Comparison of ENCODE assay signal across 1 cellular context in the genomic region with DNA sequence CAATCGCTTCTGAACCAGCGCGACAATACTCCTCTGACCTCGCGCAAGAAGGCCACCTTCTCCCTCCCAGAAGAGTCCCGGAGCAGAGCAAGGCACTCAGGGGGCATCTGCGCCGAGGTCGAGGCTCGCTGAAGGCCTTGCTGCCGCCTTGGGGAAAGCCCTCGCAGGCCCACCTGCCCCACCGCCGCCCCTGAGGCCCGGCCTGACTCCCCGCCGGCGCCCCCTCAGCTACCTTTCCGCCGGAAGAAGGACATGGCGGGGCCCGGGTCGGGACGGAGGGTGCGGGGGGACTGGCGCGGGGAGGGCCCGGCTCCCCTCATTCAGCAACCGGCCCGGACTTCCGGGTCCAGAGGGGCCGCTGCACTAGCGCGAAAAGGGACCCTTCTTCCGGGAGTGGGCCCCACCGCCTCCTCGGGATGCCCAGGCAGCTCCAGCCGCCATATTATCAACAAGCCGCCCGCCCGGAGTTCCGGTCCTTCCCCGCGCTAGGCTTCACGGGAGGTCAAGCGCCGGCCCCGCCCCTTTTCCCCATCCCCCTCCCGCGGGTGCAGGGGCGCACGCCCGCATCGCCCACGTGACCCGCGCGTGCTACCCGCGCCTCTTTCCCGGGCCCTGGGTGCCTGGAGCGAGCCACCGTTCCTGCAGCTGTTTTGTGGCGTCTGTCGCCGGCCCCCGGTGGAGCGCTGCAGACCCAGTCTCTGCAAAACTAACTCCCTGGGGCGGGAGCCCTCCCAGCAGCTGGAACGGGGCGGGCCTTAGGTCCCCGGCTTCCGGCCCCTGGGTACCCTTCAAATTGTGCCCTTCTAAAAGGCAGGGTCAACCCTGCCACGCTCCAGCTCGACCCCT.
A peak's percentile ranks its signal among the peaks of the same experiment; 100 is the strongest.
TF ChIP-seq lines count a peak whose summit lies in the region.

TSS of gene AKAP10 (minus strand) at position 469 of the 846 bp plus-strand sequence. CDS start at position 320, 149 bp downstream.

TF ChIP-seq in K562, 482 proteins besides CTCF, POLR2A, EP300 and RAD21 (continued from another document):
- TF ChIP-seq, protein P1, sequence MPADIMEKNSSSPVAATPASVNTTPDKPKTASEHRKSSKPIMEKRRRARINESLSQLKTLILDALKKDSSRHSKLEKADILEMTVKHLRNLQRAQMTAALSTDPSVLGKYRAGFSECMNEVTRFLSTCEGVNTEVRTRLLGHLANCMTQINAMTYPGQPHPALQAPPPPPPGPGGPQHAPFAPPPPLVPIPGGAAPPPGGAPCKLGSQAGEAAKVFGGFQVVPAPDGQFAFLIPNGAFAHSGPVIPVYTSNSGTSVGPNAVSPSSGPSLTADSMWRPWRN (IDR thresholded peaks at IDR 0.05; ENCODE audit: low read depth) = peak; percentile 93
- TF ChIP-seq MYC (IDR thresholded peaks at IDR 0.05; ENCODE audit: low read depth, low read length) = peak; percentile 88
- TF ChIP-seq MYC (CRISPR knock-in tag; IDR thresholded peaks at IDR 0.05; ENCODE audit: borderline replicate concordance, low read depth) = no peak
- peak; percentile 68; the same call in 1 of the 2 replicates for TF ChIP-seq ZNF431 (CRISPR knock-in tag; IDR thresholded peaks at IDR 0.05)
- TF ChIP-seq ATF6 (CRISPR knock-in tag; IDR thresholded peaks at IDR 0.05) = 0 out of 2 replicates have a peak, but pooled peaks have one; percentile 56
- peak; percentile 58 to 65 for TF ChIP-seq NRF1 (conservative IDR thresholded peaks at IDR 0.05 in 1 of 2, IDR thresholded peaks at IDR 0.05 in 1 of 2)
- peak; percentile 33 for TF ChIP-seq E2F8 (IDR thresholded peaks at IDR 0.05; ENCODE audit: low read depth, partially characterized antibody)
- TF ChIP-seq SMARCB1 (IDR thresholded peaks at IDR 0.05; ENCODE audit: insufficient read length, low read depth) = no peak
- TF ChIP-seq PREB (CRISPR knock-in tag; IDR thresholded peaks at IDR 0.05) = no peak
- no peak for TF ChIP-seq EWSR1 (IDR thresholded peaks at IDR 0.05; ENCODE audit: borderline replicate concordance, low read depth, partially characterized antibody)
- peak; percentile 30 for TF ChIP-seq ETV1 (tag; conservative IDR thresholded peaks at IDR 0.05; ENCODE audit: low read depth)
- TF ChIP-seq, protein P2, sequence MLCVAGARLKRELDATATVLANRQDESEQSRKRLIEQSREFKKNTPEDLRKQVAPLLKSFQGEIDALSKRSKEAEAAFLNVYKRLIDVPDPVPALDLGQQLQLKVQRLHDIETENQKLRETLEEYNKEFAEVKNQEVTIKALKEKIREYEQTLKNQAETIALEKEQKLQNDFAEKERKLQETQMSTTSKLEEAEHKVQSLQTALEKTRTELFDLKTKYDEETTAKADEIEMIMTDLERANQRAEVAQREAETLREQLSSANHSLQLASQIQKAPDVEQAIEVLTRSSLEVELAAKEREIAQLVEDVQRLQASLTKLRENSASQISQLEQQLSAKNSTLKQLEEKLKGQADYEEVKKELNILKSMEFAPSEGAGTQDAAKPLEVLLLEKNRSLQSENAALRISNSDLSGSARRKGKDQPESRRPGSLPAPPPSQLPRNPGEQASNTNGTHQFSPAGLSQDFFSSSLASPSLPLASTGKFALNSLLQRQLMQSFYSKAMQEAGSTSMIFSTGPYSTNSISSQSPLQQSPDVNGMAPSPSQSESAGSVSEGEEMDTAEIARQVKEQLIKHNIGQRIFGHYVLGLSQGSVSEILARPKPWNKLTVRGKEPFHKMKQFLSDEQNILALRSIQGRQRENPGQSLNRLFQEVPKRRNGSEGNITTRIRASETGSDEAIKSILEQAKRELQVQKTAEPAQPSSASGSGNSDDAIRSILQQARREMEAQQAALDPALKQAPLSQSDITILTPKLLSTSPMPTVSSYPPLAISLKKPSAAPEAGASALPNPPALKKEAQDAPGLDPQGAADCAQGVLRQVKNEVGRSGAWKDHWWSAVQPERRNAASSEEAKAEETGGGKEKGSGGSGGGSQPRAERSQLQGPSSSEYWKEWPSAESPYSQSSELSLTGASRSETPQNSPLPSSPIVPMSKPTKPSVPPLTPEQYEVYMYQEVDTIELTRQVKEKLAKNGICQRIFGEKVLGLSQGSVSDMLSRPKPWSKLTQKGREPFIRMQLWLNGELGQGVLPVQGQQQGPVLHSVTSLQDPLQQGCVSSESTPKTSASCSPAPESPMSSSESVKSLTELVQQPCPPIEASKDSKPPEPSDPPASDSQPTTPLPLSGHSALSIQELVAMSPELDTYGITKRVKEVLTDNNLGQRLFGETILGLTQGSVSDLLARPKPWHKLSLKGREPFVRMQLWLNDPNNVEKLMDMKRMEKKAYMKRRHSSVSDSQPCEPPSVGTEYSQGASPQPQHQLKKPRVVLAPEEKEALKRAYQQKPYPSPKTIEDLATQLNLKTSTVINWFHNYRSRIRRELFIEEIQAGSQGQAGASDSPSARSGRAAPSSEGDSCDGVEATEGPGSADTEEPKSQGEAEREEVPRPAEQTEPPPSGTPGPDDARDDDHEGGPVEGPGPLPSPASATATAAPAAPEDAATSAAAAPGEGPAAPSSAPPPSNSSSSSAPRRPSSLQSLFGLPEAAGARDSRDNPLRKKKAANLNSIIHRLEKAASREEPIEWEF (CRISPR knock-in tag; IDR thresholded peaks at IDR 0.05) = no peak
- TF ChIP-seq SMAD4 (CRISPR knock-in tag; conservative IDR thresholded peaks at IDR 0.05) = 0 out of 2 replicates have a peak, but pooled peaks have one; percentile 45
- TF ChIP-seq GATAD2B (IDR thresholded peaks at IDR 0.05; ENCODE audit: borderline replicate concordance) = 0 out of 2 replicates have a peak, but pooled peaks have one; percentile 37
- TF ChIP-seq KLF16 (IDR thresholded peaks at IDR 0.05) = no peak
- TF ChIP-seq HMGN3 (IDR thresholded peaks at IDR 0.05; ENCODE audit: borderline replicate concordance, extremely low read depth, insufficient read length, low read depth, low read length) = peak; percentile 46
TF ChIP-seq in K562: peak in this region for 101.
